ENCODE assay signal across 15 cellular contexts in the genomic region with DNA sequence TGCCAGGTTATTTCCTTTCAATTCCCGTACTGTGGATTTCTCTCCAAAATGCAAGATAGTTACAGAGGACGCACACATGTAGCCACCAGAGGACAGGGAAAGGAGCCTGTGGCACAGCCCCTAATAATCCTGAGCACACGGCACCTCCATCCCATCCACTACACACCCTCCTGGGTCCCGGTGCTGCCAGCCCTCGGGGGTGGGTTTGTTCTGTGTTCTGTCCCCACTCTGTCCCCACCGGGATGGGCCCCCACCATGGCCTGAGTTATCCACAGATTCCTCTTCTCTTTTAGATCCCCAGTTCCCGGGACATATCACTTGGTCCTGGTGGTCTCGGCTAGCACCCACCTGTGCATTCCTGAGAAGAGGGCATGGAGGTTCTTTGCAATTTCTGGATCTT.
DNase-seq lines count a peak whose midpoint lies in the region; ATAC-seq and TF ChIP-seq lines count a peak whose summit lies in the region.
"Had no signal": no experiment of that assay in that cellular context is flagged by ENCODE, and none has a peak within 500 bp of the region (broad histone marks: within the 10 kb centered on the region; RNA-seq: fewer than 3 reads in every experiment).

No MANE protein-coding gene starts in this region.

- H3K9me3 ChIP-seq in upper lobe of right lung: peaks cover 5% of the 10 kb centered on the region

- peak; percentile 39 for DNase-seq in cardiac septum (ENCODE audit: low spot score)
- no peak for DNase-seq in left cardiac atrium
- peak; percentile 7 for DNase-seq in iPS-NIHi11 (ENCODE audit: low spot score)
- DNase-seq in osteocyte (ENCODE audit: extremely low spot score, unreplicated experiment): peak; percentile 59
- DNase-seq in upper lobe of right lung: peak; percentile 23
- DNase-seq in NCI-H2171 treated with DMSO at 0.1 percent for 48 hours (lab: John Stamatoyannopoulos, UW): no peak
- DNase-seq in GOT3 (lab: John Stamatoyannopoulos, UW): no peak
- DNase-seq: DND-41, GDM1 had no signal

- no peak overlapping the region for H3K27ac ChIP-seq in upper lobe of right lung
- H3K27ac ChIP-seq: A549 had no signal

- no peak overlapping the region for H3K4me3 ChIP-seq in upper lobe of right lung
- H3K4me3 ChIP-seq: A549, GM23338 had no signal

- peaks cover 14% of the 10 kb centered on the region for H3K9me3 Mint-ChIP-seq in osteocyte (ENCODE audit: unreplicated experiment)

- no peaks in the 10 kb centered on the region for H3K4me1 Mint-ChIP-seq in osteocyte (ENCODE audit: unreplicated experiment)
- H3K4me1 Mint-ChIP-seq: CD14-positive monocyte; CD8-positive, alpha-beta memory T cell had no signal

- H3K27ac Mint-ChIP-seq in osteocyte (ENCODE audit: unreplicated experiment): no peak overlapping the region
- H3K27ac Mint-ChIP-seq: CD14-positive monocyte; CD8-positive, alpha-beta memory T cell; GM23338; H9 had no signal

- no peaks in the 10 kb centered on the region for H3K4me1 ChIP-seq in upper lobe of right lung
- H3K4me1 ChIP-seq: A549, Caco-2 had no signal

- H3K36me3 ChIP-seq in upper lobe of right lung: no peaks in the 10 kb centered on the region

- TF ChIP-seq CTCF in osteocyte (IDR thresholded peaks at IDR 0.05): no peak
- TF ChIP-seq CTCF in upper lobe of right lung (IDR thresholded peaks at IDR 0.05): no peak

- peaks cover 5% of the 10 kb centered on the region for H3K27me3 ChIP-seq in upper lobe of right lung

- no peak for ATAC-seq in left cardiac atrium
- no peak for ATAC-seq in upper lobe of right lung
- ATAC-seq: A549, GM23338 had no signal

- H3K4me3 Mint-ChIP-seq in osteocyte (ENCODE audit: unreplicated experiment): no peak overlapping the region
- H3K4me3 Mint-ChIP-seq: CD14-positive monocyte; CD8-positive, alpha-beta memory T cell; GM23338; H9 had no signal

- no peaks in the 10 kb centered on the region for H3K27me3 Mint-ChIP-seq in osteocyte (ENCODE audit: unreplicated experiment)

- intact Hi-C loops in cardiac septum (cut with DNase I): no loop called here
- intact Hi-C loops in left cardiac atrium (cut with DNase I): no loop called here
- intact Hi-C loops in upper lobe of right lung (cut with DNase I): no loop called here

- H3K36me3 Mint-ChIP-seq in osteocyte (ENCODE audit: unreplicated experiment): no peaks in the 10 kb centered on the region
- H3K36me3 Mint-ChIP-seq: CD14-positive monocyte; CD8-positive, alpha-beta memory T cell had no signal

Comparison
In these comparisons a context has a peak if more than half of its experiments do, and no peak if none do; other contexts are left out.
1. DNase-seq: peak in cardiac septum (single experiment), iPS-NIHi11 (single experiment), osteocyte (single experiment) and upper lobe of right lung (single experiment); none in left cardiac atrium (single experiment), NCI-H2171 treated with DMSO at 0.1 percent for 48 hours (single experiment) and GOT3 (single experiment).